1 cellular context compared by ENCODE assay signal in the genomic region with DNA sequence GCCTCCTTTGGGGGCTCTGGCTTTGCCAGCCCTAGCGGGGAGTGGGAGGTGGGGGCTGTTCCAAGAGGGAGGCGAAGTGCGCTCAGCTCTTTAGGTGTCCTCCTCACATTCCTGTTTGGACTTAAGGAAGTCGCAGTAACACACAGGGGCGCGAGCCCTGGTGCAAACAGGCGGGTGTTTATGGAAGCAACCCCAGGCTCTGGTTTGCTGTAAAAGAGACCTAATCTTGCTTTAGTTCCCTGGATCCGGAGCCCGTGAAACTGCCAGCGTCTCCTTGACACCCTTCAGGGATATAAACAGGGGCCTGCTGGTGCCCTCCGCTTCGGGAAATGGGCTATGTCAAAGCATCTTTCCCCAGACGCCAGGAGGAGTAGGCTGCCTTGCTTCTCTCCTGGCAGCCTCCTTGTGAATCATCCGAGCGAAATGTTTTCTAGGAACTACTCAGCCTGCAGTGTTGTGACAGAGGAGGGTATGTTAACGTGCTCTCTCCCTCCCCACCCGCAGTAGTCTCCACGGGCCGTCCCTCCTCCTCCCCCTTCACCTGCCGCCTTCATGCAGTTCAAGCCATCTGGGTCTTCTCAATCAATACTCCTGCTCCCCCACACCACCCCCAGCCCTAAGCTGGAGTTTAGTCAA.
TF ChIP-seq lines count a peak whose summit lies in the region.

No MANE protein-coding gene starts in this region.

TF ChIP-seq in HEK293, 187 proteins besides CTCF, POLR2A, EP300 and RAD21 (continued from another document):
- TF ChIP-seq, protein P1, sequence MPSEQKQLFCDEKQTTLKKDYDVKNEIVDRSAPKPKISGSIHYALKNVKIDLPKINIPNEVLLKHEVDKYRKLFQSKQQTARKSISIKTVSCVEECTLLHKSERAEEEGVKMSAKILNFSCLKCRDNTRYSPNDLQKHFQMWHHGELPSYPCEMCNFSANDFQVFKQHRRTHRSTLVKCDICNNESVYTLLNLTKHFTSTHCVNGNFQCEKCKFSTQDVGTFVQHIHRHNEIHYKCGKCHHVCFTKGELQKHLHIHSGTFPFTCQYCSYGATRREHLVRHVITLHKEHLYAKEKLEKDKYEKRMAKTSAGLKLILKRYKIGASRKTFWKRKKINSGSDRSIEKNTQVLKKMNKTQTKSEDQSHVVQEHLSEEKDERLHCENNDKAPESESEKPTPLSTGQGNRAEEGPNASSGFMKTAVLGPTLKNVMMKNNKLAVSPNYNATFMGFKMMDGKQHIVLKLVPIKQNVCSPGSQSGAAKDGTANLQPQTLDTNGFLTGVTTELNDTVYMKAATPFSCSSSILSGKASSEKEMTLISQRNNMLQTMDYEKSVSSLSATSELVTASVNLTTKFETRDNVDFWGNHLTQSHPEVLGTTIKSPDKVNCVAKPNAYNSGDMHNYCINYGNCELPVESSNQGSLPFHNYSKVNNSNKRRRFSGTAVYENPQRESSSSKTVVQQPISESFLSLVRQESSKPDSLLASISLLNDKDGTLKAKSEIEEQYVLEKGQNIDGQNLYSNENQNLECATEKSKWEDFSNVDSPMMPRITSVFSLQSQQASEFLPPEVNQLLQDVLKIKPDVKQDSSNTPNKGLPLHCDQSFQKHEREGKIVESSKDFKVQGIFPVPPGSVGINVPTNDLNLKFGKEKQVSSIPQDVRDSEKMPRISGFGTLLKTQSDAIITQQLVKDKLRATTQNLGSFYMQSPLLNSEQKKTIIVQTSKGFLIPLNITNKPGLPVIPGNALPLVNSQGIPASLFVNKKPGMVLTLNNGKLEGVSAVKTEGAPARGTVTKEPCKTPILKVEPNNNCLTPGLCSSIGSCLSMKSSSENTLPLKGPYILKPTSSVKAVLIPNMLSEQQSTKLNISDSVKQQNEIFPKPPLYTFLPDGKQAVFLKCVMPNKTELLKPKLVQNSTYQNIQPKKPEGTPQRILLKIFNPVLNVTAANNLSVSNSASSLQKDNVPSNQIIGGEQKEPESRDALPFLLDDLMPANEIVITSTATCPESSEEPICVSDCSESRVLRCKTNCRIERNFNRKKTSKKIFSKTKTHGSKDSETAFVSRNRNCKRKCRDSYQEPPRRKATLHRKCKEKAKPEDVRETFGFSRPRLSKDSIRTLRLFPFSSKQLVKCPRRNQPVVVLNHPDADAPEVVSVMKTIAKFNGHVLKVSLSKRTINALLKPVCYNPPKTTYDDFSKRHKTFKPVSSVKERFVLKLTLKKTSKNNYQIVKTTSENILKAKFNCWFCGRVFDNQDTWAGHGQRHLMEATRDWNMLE (tag by site-specific recombination; conservative IDR thresholded peaks at IDR 0.05; ENCODE audit: low read depth), result no peak
- TF ChIP-seq ZNF169 (tag by site-specific recombination; IDR thresholded peaks at IDR 0.05) (no peak), YY2 (tag by site-specific recombination; IDR thresholded peaks at IDR 0.05) (no peak), ZNF174 (tag by site-specific recombination; IDR thresholded peaks at IDR 0.05) (no peak), ZNF747 (tag by site-specific recombination; IDR thresholded peaks at IDR 0.05) (no peak)
- TF ChIP-seq, protein P2, sequence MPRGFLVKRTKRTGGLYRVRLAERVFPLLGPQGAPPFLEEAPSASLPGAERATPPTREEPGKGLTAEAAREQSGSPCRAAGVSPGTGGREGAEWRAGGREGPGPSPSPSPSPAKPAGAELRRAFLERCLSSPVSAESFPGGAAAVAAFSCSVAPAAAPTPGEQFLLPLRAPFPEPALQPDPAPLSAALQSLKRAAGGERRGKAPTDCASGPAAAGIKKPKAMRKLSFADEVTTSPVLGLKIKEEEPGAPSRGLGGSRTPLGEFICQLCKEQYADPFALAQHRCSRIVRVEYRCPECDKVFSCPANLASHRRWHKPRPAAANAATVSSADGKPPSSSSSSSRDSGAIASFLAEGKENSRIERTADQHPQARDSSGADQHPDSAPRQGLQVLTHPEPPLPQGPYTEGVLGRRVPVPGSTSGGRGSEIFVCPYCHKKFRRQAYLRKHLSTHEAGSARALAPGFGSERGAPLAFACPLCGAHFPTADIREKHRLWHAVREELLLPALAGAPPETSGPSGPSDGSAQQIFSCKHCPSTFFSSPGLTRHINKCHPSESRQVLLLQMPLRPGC (tag by site-specific recombination; IDR thresholded peaks at IDR 0.05), result no peak
- TF ChIP-seq, protein P3, sequence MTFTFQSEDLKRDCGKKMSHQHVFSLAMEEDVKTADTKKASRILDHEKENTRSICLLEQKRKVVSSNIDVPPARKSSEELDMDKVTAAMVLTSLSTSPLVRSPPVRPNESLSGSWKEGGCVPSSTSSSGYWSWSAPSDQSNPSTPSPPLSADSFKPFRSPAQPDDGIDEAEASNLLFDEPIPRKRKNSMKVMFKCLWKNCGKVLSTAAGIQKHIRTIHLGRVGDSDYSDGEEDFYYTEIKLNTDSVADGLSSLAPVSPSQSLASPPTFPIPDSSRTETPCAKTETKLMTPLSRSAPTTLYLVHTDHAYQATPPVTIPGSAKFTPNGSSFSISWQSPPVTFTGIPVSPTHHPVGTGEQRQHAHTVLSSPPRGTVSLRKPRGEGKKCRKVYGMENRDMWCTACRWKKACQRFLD (tag by site-specific recombination; IDR thresholded peaks at IDR 0.05), result no peak
TF ChIP-seq in HEK293: peak in this region for 2.
